Comparison of ENCODE assay signal across 9 cellular contexts in genomic region chr14:76872796-76873432, GRCh38. TPM values are rescaled to one million over a fixed set of nuclear protein-coding genes. Genes with fewer than 3 reads are reported as not detected.
A peak's percentile ranks its signal among the peaks of the same experiment; 100 is the strongest.
DNase-seq lines count a peak whose midpoint lies in the region; ATAC-seq and TF ChIP-seq lines count a peak whose summit lies in the region.
"Had no signal": no experiment of that assay in that cellular context is flagged by ENCODE, and none has a peak within 500 bp of the region (broad histone marks: within the 10 kb centered on the region; RNA-seq: fewer than 3 reads in every experiment).

No MANE protein-coding gene starts in this region.

- no peaks in the 10 kb centered on the region for H3K36me3 Mint-ChIP-seq in activated CD4-positive, alpha-beta memory T cell treated with anti-CD3 and anti-CD28 coated beads, Interleukin-2, amount 10 ng/mL, durations not matched to agents 7 days and 5 days (ENCODE audit: low read depth)

- no peak overlapping the region for H3K4me3 Mint-ChIP-seq in activated CD4-positive, alpha-beta memory T cell treated with anti-CD3 and anti-CD28 coated beads, Interleukin-2, amount 10 ng/mL, durations not matched to agents 7 days and 5 days

- POLR2A ChIA-PET in activated CD4-positive, alpha-beta memory T cell treated with anti-CD3 and anti-CD28 coated beads, Interleukin-2, amount 10 ng/mL, durations not matched to agents 7 days and 5 days (lab: Charles Lee): interaction anchor here (1.4 to 2.8 kb wide), 3 partner anchors 198 to 224 kb away, joined by 3 to 8 read pairs (median 3); no protein-coding TSS in a partner anchor

- no peaks in the 10 kb centered on the region for H3K9me3 ChIP-seq in mucosa of descending colon

- no peak overlapping the region for H3K27ac ChIP-seq in 22Rv1

- H3K9me3 Mint-ChIP-seq in activated CD4-positive, alpha-beta memory T cell treated with anti-CD3 and anti-CD28 coated beads, Interleukin-2, amount 10 ng/mL, durations not matched to agents 7 days and 5 days: peaks cover 3% of the 10 kb centered on the region

- H3K4me1 Mint-ChIP-seq in activated CD4-positive, alpha-beta memory T cell treated with anti-CD3 and anti-CD28 coated beads, Interleukin-2, amount 10 ng/mL, durations not matched to agents 7 days and 5 days: peaks cover 6% of the 10 kb centered on the region

- no peaks in the 10 kb centered on the region for H3K36me3 ChIP-seq in mucosa of descending colon (ENCODE audit: low read depth)

- TF ChIP-seq CTCF in 22Rv1 (IDR thresholded peaks at IDR 0.05) (peak; percentile 88), GM12873 (IDR thresholded peaks at IDR 0.05; ENCODE audit: insufficient read depth, low read depth, low read length, missing control alignments) (peak; percentile 90), mucosa of descending colon (IDR thresholded peaks at IDR 0.05) (peak; percentile 79)

- peak; percentile 46 for DNase-seq in NCI-H345 (lab: John Stamatoyannopoulos, UW)
- peak; percentile 68 for DNase-seq in activated CD4-positive, alpha-beta memory T cell treated with anti-CD3 and anti-CD28 coated beads, Interleukin-2, amount 10 ng/mL, durations not matched to agents 7 days and 5 days
- DNase-seq in effector CD8-positive, alpha-beta T cell (lab: John Stamatoyannopoulos, UW): peak; percentile 50
- peak in 2 of 3 donors; percentile 65 to 74 for DNase-seq in mucosa of descending colon
- peak; percentile 50 for DNase-seq in stimulated activated CD8-positive, alpha-beta memory T cell treated with anti-CD3 and anti-CD28 coated beads, Interleukin-7, amount 100 ng/mL, for 24 hours (ENCODE audit: low read depth)

- peak; percentile 67 for ATAC-seq in mucosa of descending colon
- no peak for ATAC-seq in HG03469 (IDR thresholded peaks at IDR 0.05; ENCODE audit: unreplicated experiment)

- CTCF ChIA-PET in activated CD4-positive, alpha-beta memory T cell treated with anti-CD3 and anti-CD28 coated beads, Interleukin-2, amount 10 ng/mL, durations not matched to agents 7 days and 5 days (lab: Charles Lee): interaction anchor here (0.6 to 8.5 kb wide), 20 partner anchors 17 to 249 kb away, joined by 3 to 436 read pairs (median 3); partner anchors contain the start of gene LRRC74A

- H3K27ac Mint-ChIP-seq in activated CD4-positive, alpha-beta memory T cell treated with anti-CD3 and anti-CD28 coated beads, Interleukin-2, amount 10 ng/mL, durations not matched to agents 7 days and 5 days: no peak overlapping the region

- no peak overlapping the region for H3K4me3 ChIP-seq in mucosa of descending colon

- H3K27me3 Mint-ChIP-seq in activated CD4-positive, alpha-beta memory T cell treated with anti-CD3 and anti-CD28 coated beads, Interleukin-2, amount 10 ng/mL, durations not matched to agents 7 days and 5 days: peaks cover 8% of the 10 kb centered on the region

- no peaks in the 10 kb centered on the region for H3K4me1 ChIP-seq in mucosa of descending colon (ENCODE audit: low read depth)

- intact Hi-C loops in mucosa of descending colon (cut with DNase I, micrococcal nuclease): loop anchor here in 1 of 2 donors (5.0 kb wide), 1 partner anchor 194 kb away; no protein-coding TSS in a partner anchor

RNA-seq across cellular contexts. Expression of gene LRRC74A, which starts 46.7 kb away (rescaled TPM):
- total RNA-seq in activated CD4-positive, alpha-beta memory T cell treated with anti-CD3 and anti-CD28 coated beads, Interleukin-2, amount 10 ng/mL, durations not matched to agents 7 days and 5 days: not detected
- not detected for total RNA-seq in mucosa of descending colon
- total RNA-seq: skeletal muscle tissue had no signal
